In genomic region chr18:28706397-28706796, GRCh38 we compare ENCODE assay signal across 33 cellular contexts.
"Had no signal": no experiment of that assay in that cellular context is flagged by ENCODE, and none has a peak within 500 bp of the region (broad histone marks: within the 10 kb centered on the region; RNA-seq: fewer than 3 reads in every experiment).

No MANE protein-coding gene starts in this region.

- H3K27me3 ChIP-seq: MG63 had no signal

- H3K36me3 ChIP-seq: MG63 had no signal

- H3K9ac ChIP-seq: KMS-11 had no signal

- H3K27ac ChIP-seq: KMS-11 had no signal

- DNase-seq: Karpas-422, Kasumi-1, KG1, MG63, MM.1S, MV-4-11, NCI-H1048, NCI-H1092, NCI-H1092 treated with DMSO at 0.1 percent for 48 hours, NCI-H1105, NCI-H1105 treated with DMSO at 0.1 percent for 48 hours, NCI-H1417, NCI-H1417 treated with DMSO at 0.1 percent for 48 hours, NCI-H1436, NCI-H1436 treated with DMSO at 0.1 percent for 48 hours, NCI-H146, NCI-H1694, NCI-H1694 treated with DMSO at 0.1 percent for 48 hours, NCI-H187, NCI-H187 treated with DMSO at 0.1 percent for 48 hours, NCI-H1930, NCI-H2029, NCI-H2029 treated with DMSO at 0.1 percent for 48 hours, NCI-H2081, NCI-H2081 treated with DMSO at 0.1 percent for 48 hours, NCI-H2107, NCI-H2171, NCI-H2171 treated with DMSO at 0.1 percent for 48 hours, NCI-H226, NCI-H345, NCI-H446, NCI-H446 treated with DMSO at 0.1 percent for 48 hours had no signal

- H3K9me3 ChIP-seq: MG63 had no signal

- H3K4me2 ChIP-seq: KMS-11 had no signal

- H3K4me3 ChIP-seq: MG63 had no signal
